19 cellular contexts compared by ENCODE assay signal in the genomic region with DNA sequence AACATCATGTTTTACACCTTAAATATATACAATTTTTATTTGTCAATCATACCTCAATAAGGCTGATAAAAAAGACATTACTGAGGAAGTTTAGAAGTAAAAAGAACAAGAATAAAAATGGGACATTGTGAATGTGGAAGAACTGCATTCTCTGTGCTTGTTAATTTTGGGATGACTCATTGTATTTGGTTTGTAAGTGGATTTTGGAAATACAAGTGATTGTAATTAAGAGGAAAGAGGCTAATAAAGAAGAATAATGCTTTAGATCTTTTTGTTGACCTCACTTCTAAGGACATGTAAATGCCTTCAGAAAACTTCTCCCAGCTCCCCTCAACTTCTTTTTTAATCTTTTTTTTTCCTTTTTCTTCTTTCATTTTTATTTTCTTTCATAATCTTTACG.
DNase-seq lines count a peak whose midpoint lies in the region; TF ChIP-seq lines count a peak whose summit lies in the region.
"Had no signal": no experiment of that assay in that cellular context is flagged by ENCODE, and none has a peak within 500 bp of the region (broad histone marks: within the 10 kb centered on the region; RNA-seq: fewer than 3 reads in every experiment).

No MANE protein-coding gene starts in this region.

- H3K4me3 ChIP-seq in SK-N-SH (ENCODE audit: low read depth in 2 of 2, low read length in 1 of 2) (no peak overlapping the region), fibroblast of mammary gland (ENCODE audit: control insufficient read depth, low read depth, low read length) (peak overlapping the region; percentile 8), MM.1S (ENCODE audit: low read length) (no peak overlapping the region)
- H3K4me3 ChIP-seq: MG63, PC-9, SK-N-MC had no signal

- TF ChIP-seq CTCF in 22Rv1 (IDR thresholded peaks at IDR 0.05) (no peak), HFFc6 (IDR thresholded peaks at IDR 0.05) (no peak), SK-N-SH (IDR thresholded peaks at IDR 0.05) (no peak), fibroblast of mammary gland (conservative IDR thresholded peaks at IDR 0.05; ENCODE audit: control insufficient read depth, insufficient read depth, low read depth, low read length) (no peak), type B pancreatic cell (conservative IDR thresholded peaks at IDR 0.05) (no peak), MM.1S (IDR thresholded peaks at IDR 0.05; ENCODE audit: low read length) (no peak)

- CTCF ChIA-PET in SK-N-SH (lab: Yijun Ruan, JAX): interaction anchor here (0.9 kb wide), 1 partner anchor 36 kb away, joined by 3 read pairs; no protein-coding TSS in a partner anchor

- H3K27ac ChIP-seq in 22Rv1: peak overlapping the region; percentile 94
- H3K27ac ChIP-seq in SK-N-SH (ENCODE audit: low read depth in 2 of 2, low read length in 1 of 2): no peak overlapping the region
- no peak overlapping the region for H3K27ac ChIP-seq in MM.1S (ENCODE audit: low read length)
- H3K27ac ChIP-seq: PC-9, RWPE1, SK-N-MC had no signal

- TF ChIP-seq RAD21 in SK-N-SH (IDR thresholded peaks at IDR 0.05; ENCODE audit: low read length): no peak

- H3F3A ChIP-seq in SK-N-SH (replicated peaks; ENCODE audit: insufficient read depth) (no peaks in the 10 kb centered on the region), MM.1S (ENCODE audit: insufficient read depth, low read length) (peaks cover 9% of the 10 kb centered on the region)

- H2AFZ ChIP-seq in SK-N-SH (ENCODE audit: low read depth) (0 out of 2 replicates have a peak overlapping the region, but pooled peaks have one; percentile 12), MM.1S (ENCODE audit: low read length) (no peak overlapping the region)
- H2AFZ ChIP-seq: PC-9 had no signal

- H3K4me1 ChIP-seq in SK-N-SH (ENCODE audit: control insufficient read depth in 1 of 2, insufficient read depth in 2 of 2, low read depth in 1 of 2, low read length in 1 of 2) (peaks cover 4 to 6% of the 10 kb centered on the region in 2 experiments; a peak in 3 of 4 replicates), MM.1S (ENCODE audit: low read length) (peaks cover 26% of the 10 kb centered on the region)

- no peaks in the 10 kb centered on the region for H3K9me3 Mint-ChIP-seq in HFFc6
- H3K9me3 Mint-ChIP-seq in type B pancreatic cell: no peaks in the 10 kb centered on the region

- POLR2A ChIA-PET in SK-N-SH (lab: Yijun Ruan, JAX): no interaction called here

- no peak overlapping the region for H3K9ac ChIP-seq in SK-N-SH
- no peak overlapping the region for H3K9ac ChIP-seq in MM.1S (ENCODE audit: low read length)

- H3K36me3 Mint-ChIP-seq in HFFc6 (ENCODE audit: low read depth) (no peaks in the 10 kb centered on the region; the same call in 1 of the 2 replicates), type B pancreatic cell (no peaks in the 10 kb centered on the region)

- H3K27me3 ChIP-seq in SK-N-SH (ENCODE audit: insufficient read depth) (no peaks in the 10 kb centered on the region), MM.1S (replicated peaks; ENCODE audit: insufficient read depth, low read length) (no peaks in the 10 kb centered on the region)
- H3K27me3 ChIP-seq: BE2C, MG63 had no signal

- WGBS in SK-N-SH (ENCODE audit: low lambda C conversion rate): 83% methylated on average over 1 of the region's 1 CpG

- no peaks in the 10 kb centered on the region for H3K27me3 Mint-ChIP-seq in HFFc6 (ENCODE audit: insufficient read depth)
- no peaks in the 10 kb centered on the region for H3K27me3 Mint-ChIP-seq in type B pancreatic cell

- H3K9me3 ChIP-seq in SK-N-SH (no peaks in the 10 kb centered on the region; the same call in 1 of the 2 replicates), MM.1S (replicated peaks; ENCODE audit: insufficient read depth, low read length) (no peaks in the 10 kb centered on the region)
- H3K9me3 ChIP-seq: BE2C, MG63 had no signal

- H3K36me3 ChIP-seq in SK-N-SH (replicated peaks in 1 of 2; ENCODE audit: control insufficient read depth in 1 of 2, insufficient read depth in 2 of 2, low read length in 1 of 2) (no peaks in the 10 kb centered on the region), MM.1S (replicated peaks; ENCODE audit: insufficient read depth, low read length) (no peaks in the 10 kb centered on the region)
- H3K36me3 ChIP-seq: BE2C, MG63 had no signal

- H3K27ac Mint-ChIP-seq in HFFc6 (0 out of 2 replicates have a peak overlapping the region, but pooled peaks have one; percentile 1), type B pancreatic cell (no peak overlapping the region)

- H3K9me2 ChIP-seq in SK-N-SH (no peaks in the 10 kb centered on the region), MM.1S (replicated peaks; ENCODE audit: insufficient read depth, low read length) (no peaks in the 10 kb centered on the region)

- no peak for TF ChIP-seq EP300 in SK-N-SH (IDR thresholded peaks at IDR 0.05; ENCODE audit: borderline replicate concordance in 1 of 2, low read depth in 1 of 2, low read length in 1 of 2)

- H3K4me1 Mint-ChIP-seq in HFFc6 (ENCODE audit: low read depth): peaks cover 55% of the 10 kb centered on the region
- peaks cover 8% of the 10 kb centered on the region for H3K4me1 Mint-ChIP-seq in type B pancreatic cell (ENCODE audit: unreplicated experiment)

- DNase-seq in HFFc6 (no peak), SK-N-SH (no peak), fibroblast of mammary gland (ENCODE audit: low read depth) (no peak), type B pancreatic cell (ENCODE audit: extremely low spot score, unreplicated experiment) (no peak), UCSD-AML1 (lab: John Stamatoyannopoulos, UW; ENCODE audit: unreplicated experiment) (no peak), COLO668 (lab: John Stamatoyannopoulos, UW; ENCODE audit: unreplicated experiment) (no peak), MM.1S (no peak)
- DNase-seq: BE2C, MG63, NCI-H1048, NCI-H1417 treated with DMSO at 0.1 percent for 48 hours, NCI-H187 treated with DMSO at 0.1 percent for 48 hours, NCI-H2107, NCI-H446 treated with DMSO at 0.1 percent for 48 hours, NCI-H526 treated with DMSO at 0.1 percent for 48 hours, PC-9 had no signal

- H3K4me3 Mint-ChIP-seq in HFFc6: no peak overlapping the region
- no peak overlapping the region for H3K4me3 Mint-ChIP-seq in type B pancreatic cell

- H3K4me2 ChIP-seq in SK-N-SH (no peak overlapping the region), MM.1S (ENCODE audit: low read depth, low read length) (no peak overlapping the region)
- H3K4me2 ChIP-seq: PC-9 had no signal

- H4K20me1 ChIP-seq in SK-N-SH (ENCODE audit: insufficient read depth) (no peaks in the 10 kb centered on the region), MM.1S (ENCODE audit: insufficient read depth, low read length) (no peaks in the 10 kb centered on the region)

- no peaks in the 10 kb centered on the region for H3K79me2 ChIP-seq in SK-N-SH (ENCODE audit: insufficient read depth)
- no peaks in the 10 kb centered on the region for H3K79me2 ChIP-seq in MM.1S (ENCODE audit: low read length)

TF ChIP-seq in SK-N-SH, 30 proteins besides CTCF, POLR2A, EP300 and RAD21 (continues in another document):
- no peak for TF ChIP-seq GABPA (IDR thresholded peaks at IDR 0.05; ENCODE audit: low read depth)
- no peak for TF ChIP-seq FOXM1 (IDR thresholded peaks at IDR 0.05; ENCODE audit: low read depth)
- TF ChIP-seq YY1 (IDR thresholded peaks at IDR 0.05; ENCODE audit: low read depth): no peak
- TF ChIP-seq, protein P1, sequence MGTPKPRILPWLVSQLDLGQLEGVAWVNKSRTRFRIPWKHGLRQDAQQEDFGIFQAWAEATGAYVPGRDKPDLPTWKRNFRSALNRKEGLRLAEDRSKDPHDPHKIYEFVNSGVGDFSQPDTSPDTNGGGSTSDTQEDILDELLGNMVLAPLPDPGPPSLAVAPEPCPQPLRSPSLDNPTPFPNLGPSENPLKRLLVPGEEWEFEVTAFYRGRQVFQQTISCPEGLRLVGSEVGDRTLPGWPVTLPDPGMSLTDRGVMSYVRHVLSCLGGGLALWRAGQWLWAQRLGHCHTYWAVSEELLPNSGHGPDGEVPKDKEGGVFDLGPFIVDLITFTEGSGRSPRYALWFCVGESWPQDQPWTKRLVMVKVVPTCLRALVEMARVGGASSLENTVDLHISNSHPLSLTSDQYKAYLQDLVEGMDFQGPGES (IDR thresholded peaks at IDR 0.05; ENCODE audit: low read depth, low read length): no peak
- no peak for TF ChIP-seq MEF2A (IDR thresholded peaks at IDR 0.05; ENCODE audit: borderline replicate concordance, low read depth)
- no peak for TF ChIP-seq JUND (IDR thresholded peaks at IDR 0.05)
- TF ChIP-seq NRF1 (IDR thresholded peaks at IDR 0.05; ENCODE audit: low read depth, low read length): no peak
- TF ChIP-seq ELF1 (IDR thresholded peaks at IDR 0.05): no peak
- TF ChIP-seq, protein P2, sequence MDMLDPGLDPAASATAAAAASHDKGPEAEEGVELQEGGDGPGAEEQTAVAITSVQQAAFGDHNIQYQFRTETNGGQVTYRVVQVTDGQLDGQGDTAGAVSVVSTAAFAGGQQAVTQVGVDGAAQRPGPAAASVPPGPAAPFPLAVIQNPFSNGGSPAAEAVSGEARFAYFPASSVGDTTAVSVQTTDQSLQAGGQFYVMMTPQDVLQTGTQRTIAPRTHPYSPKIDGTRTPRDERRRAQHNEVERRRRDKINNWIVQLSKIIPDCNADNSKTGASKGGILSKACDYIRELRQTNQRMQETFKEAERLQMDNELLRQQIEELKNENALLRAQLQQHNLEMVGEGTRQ (IDR thresholded peaks at IDR 0.05; ENCODE audit: borderline replicate concordance, low read depth, low read length): no peak
- TF ChIP-seq TAF1 (IDR thresholded peaks at IDR 0.05; ENCODE audit: borderline replicate concordance, low read depth, low read length): no peak
- no peak for TF ChIP-seq RFX5 (IDR thresholded peaks at IDR 0.05; ENCODE audit: low read length)
- TF ChIP-seq POLR2AphosphoS5 (IDR thresholded peaks at IDR 0.05; ENCODE audit: low read depth, low read length): no peak
- no peak for TF ChIP-seq CHD2 (IDR thresholded peaks at IDR 0.05; ENCODE audit: low read length, partially characterized antibody)
- TF ChIP-seq EZH2phosphoT487 (IDR thresholded peaks at IDR 0.05; ENCODE audit: borderline replicate concordance, low read depth): no peak
- TF ChIP-seq MAX (IDR thresholded peaks at IDR 0.05; ENCODE audit: low read depth): no peak
